Comparison of ENCODE assay signal across 20 cellular contexts in the genomic region with DNA sequence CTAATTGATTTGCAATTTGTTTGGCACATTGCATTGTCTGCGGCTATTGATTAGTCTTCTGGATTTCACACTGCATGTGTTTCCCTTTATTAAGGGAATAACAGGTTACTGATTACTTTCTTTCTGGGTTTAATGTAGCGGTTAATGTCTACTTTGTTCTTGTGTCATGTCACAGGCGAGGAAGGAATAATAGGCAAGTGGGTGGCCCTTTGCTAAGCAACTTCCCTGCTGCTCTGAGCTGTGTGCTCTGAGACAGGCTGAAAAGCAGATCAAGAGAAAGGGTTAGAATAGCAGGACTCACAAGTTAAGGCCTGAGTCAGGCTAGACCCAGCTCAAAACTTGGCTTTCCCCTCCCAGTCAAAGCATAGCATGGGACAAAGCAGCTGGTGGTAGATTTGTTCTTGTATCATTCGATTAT.
DNase-seq lines count a peak whose midpoint lies in the region; ATAC-seq and TF ChIP-seq lines count a peak whose summit lies in the region.
"Had no signal": no experiment of that assay in that cellular context is flagged by ENCODE, and none has a peak within 500 bp of the region (broad histone marks: within the 10 kb centered on the region; RNA-seq: fewer than 3 reads in every experiment).

No MANE protein-coding gene starts in this region.

- intact Hi-C loops in left lung (cut with DNase I): no loop called here

- TF ChIP-seq CTCF in suprapubic skin (IDR thresholded peaks at IDR 0.05) (no peak), left lung (IDR thresholded peaks at IDR 0.05) (no peak)

- H3K4me1 ChIP-seq in suprapubic skin: no peaks in the 10 kb centered on the region
- H3K4me1 ChIP-seq in left lung: no peaks in the 10 kb centered on the region
- H3K4me1 ChIP-seq: sigmoid colon had no signal

- H3K27me3 ChIP-seq in suprapubic skin: peaks cover 4% of the 10 kb centered on the region
- H3K27me3 ChIP-seq in left lung: peaks cover 0 to 11% of the 10 kb centered on the region in 2 donors

- no peak for ATAC-seq in HG03521 (IDR thresholded peaks at IDR 0.05; ENCODE audit: unreplicated experiment)
- no peak for ATAC-seq in left lung
- ATAC-seq: activated naive CD8-positive, alpha-beta T cell treated with anti-CD3 and anti-CD28 coated beads, Interleukin-2, amount 50 U/mL, for 24 hours; activated T-cell treated with anti-CD3 and anti-CD28 coated beads, Interleukin-2, amount 50 U/mL, for 4 hours; stimulated activated naive CD8-positive, alpha-beta T cell treated with anti-CD3 and anti-CD28 coated beads, Interleukin-15, Interleukin-2, amounts not matched to agents 100 U/mL and 50 U/mL, for 24 hours had no signal

- no peak for TF ChIP-seq POLR2A in suprapubic skin (IDR thresholded peaks at IDR 0.05)

- H3K36me3 ChIP-seq in suprapubic skin (no peaks in the 10 kb centered on the region), left lung (no peaks in the 10 kb centered on the region)
- H3K36me3 ChIP-seq: sigmoid colon had no signal

- H3K27ac ChIP-seq in suprapubic skin (no peak overlapping the region), left lung (no peak overlapping the region)
- H3K27ac ChIP-seq: C4-2B, epithelial cell of prostate, GM23248, sigmoid colon had no signal

- DNase-seq in NCI-H1417 treated with DMSO at 0.1 percent for 48 hours (lab: John Stamatoyannopoulos, UW): peak; percentile 98
- peak; percentile 93 for DNase-seq in NCI-H748 (lab: John Stamatoyannopoulos, UW; ENCODE audit: unreplicated experiment)
- peak; percentile 35 for DNase-seq in iPS DF 19.7 (ENCODE audit: low read depth, low spot score)
- DNase-seq in renal cortical epithelial cell (ENCODE audit: low read depth): peak; percentile 3
- no peak for DNase-seq in central memory CD4-positive, alpha-beta T cell
- no peak for DNase-seq in suprapubic skin (ENCODE audit: low spot score in 2 of 2)
- no peak for DNase-seq in left lung
- DNase-seq: activated CD4-positive, alpha-beta T cell treated with anti-CD3 and anti-CD28 coated beads, Interleukin-2, amount 10 ng/mL, durations not matched to agents 7 days and 5 days; activated naive CD8-positive, alpha-beta T cell treated with anti-CD3 and anti-CD28 coated beads, Interleukin-2, amount 50 U/mL, for 24 hours; activated T-cell treated with anti-CD3 and anti-CD28 coated beads, Interleukin-2, amount 50 U/mL, for 4 hours; cerebellar nuclear complex; GM23248; kidney glomerular epithelial cell; NCI-H2029 treated with DMSO at 0.1 percent for 48 hours; NCI-H510A; sigmoid colon; stimulated activated naive CD8-positive, alpha-beta T cell treated with anti-CD3 and anti-CD28 coated beads, Interleukin-15, Interleukin-2, amounts not matched to agents 100 U/mL and 50 U/mL, for 24 hours had no signal

- TF ChIP-seq EP300 in suprapubic skin (IDR thresholded peaks at IDR 0.05): no peak

- H3K9me3 ChIP-seq in suprapubic skin (no peaks in the 10 kb centered on the region), left lung (no peaks in the 10 kb centered on the region)
- H3K9me3 ChIP-seq: sigmoid colon had no signal

- H3K4me3 ChIP-seq in suprapubic skin: no peak overlapping the region
- no peak overlapping the region for H3K4me3 ChIP-seq in left lung
- H3K4me3 ChIP-seq: GM23248, sigmoid colon had no signal

- WGBS in suprapubic skin: 65% methylated on average over 4 of the region's 4 CpGs

Comparison
In these comparisons a context has a peak if more than half of its experiments do, and no peak if none do; other contexts are left out.
1. DNase-seq: peak in NCI-H1417 treated with DMSO at 0.1 percent for 48 hours (single experiment), NCI-H748 (single experiment), iPS DF 19.7 (single experiment) and renal cortical epithelial cell (single experiment); none in central memory CD4-positive, alpha-beta T cell (single experiment), suprapubic skin (0 of 2) and left lung (0 of 2).